14 cellular contexts compared by ENCODE assay signal in the genomic region with DNA sequence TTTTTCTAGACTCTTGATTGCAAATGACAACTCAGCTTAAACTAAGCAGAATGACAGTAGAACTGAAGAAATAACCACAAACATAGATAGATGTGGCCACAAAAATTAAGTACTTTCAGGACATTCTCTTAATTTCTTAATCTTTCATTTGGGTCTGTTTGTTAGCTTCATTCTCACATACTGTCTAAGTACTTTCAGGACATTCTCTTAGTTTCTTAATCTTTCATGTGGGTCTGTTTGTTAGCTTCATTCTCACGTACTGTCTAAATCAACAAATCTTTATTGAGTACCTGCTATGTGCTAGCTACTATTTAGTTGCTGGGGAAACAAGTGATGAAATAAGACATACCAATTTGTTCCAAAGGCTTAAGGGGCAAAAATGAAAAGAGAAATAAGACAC. TPM values are rescaled to one million over a fixed set of nuclear protein-coding genes. Genes with fewer than 3 reads are reported as not detected.
DNase-seq lines count a peak whose midpoint lies in the region; ATAC-seq, FAIRE-seq and TF ChIP-seq lines count a peak whose summit lies in the region.
"Had no signal": no experiment of that assay in that cellular context is flagged by ENCODE, and none has a peak within 500 bp of the region (broad histone marks: within the 10 kb centered on the region; RNA-seq: fewer than 3 reads in every experiment).

No MANE protein-coding gene starts in this region.

- 86% methylated on average over 1 of the region's 1 CpG for WGBS in HepG2 (ENCODE audit: low lambda C conversion rate)
- WGBS in right lobe of liver (ENCODE audit: insufficient coverage, low coverage, low lambda C conversion rate, missing lambda C conversion rate): 76% methylated on average over 1 of the region's 1 CpG

- no peak overlapping the region for H3K27ac ChIP-seq in HepG2 (ENCODE audit: extremely low read length, insufficient read depth, low read length)
- H3K27ac ChIP-seq in right lobe of liver: no peak overlapping the region
- H3K27ac ChIP-seq in KMS-11: peak overlapping the region; percentile 5; the same call in 1 of the 2 replicates

- peak overlapping the region; percentile 72 to 86 for H3K4me3 Mint-ChIP-seq in stimulated activated naive CD8-positive, alpha-beta T cell treated with anti-CD3 and anti-CD28 coated beads, Interleukin-15, amount 100 ng/mL, for 72 hours
- H3K4me3 Mint-ChIP-seq: nephron had no signal

- FAIRE-seq in HepG2 (lab: Jason Lieb, UNC): no peak

- H3K27ac Mint-ChIP-seq in stimulated activated naive CD8-positive, alpha-beta T cell treated with anti-CD3 and anti-CD28 coated beads, Interleukin-15, amount 100 ng/mL, for 72 hours: peak overlapping the region; percentile 97
- H3K27ac Mint-ChIP-seq: nephron had no signal

- intact Hi-C loops in HepG2 (cut with micrococcal nuclease; ENCODE audit: unreplicated experiment): no loop called here
- intact Hi-C loops in right lobe of liver (cut with DNase I): no loop called here

- H3K36me3 ChIP-seq in HepG2 (replicated peaks in 1 of 2; ENCODE audit: control insufficient read depth in 1 of 2, insufficient read depth in 2 of 2, low read length in 2 of 2) (no peaks in the 10 kb centered on the region), right lobe of liver (no peaks in the 10 kb centered on the region), KMS-11 (ENCODE audit: insufficient read depth) (no peaks in the 10 kb centered on the region), adipocyte (ENCODE audit: control insufficient read depth, insufficient read depth, low read length, severe bottlenecking) (no peaks in the 10 kb centered on the region)

- TF ChIP-seq POLR2A in HepG2 (IDR thresholded peaks at IDR 0.05; ENCODE audit: insufficient read depth in 1 of 2, low read depth in 2 of 2, low read length in 2 of 2): no peak
- TF ChIP-seq POLR2A in right lobe of liver (IDR thresholded peaks at IDR 0.05): no peak

- CTCF ChIA-PET in HepG2 (lab: Yijun Ruan, JAX; ENCODE audit: low intra/inter-chr PET ratio, low total read pairs): no interaction called here

- POLR2A ChIA-PET in HepG2 (lab: Yijun Ruan, JAX): no interaction called here

- no peak for TF ChIP-seq CTCF in HepG2 (CRISPR knock-in tag; IDR thresholded peaks at IDR 0.05)
- TF ChIP-seq CTCF in right lobe of liver (IDR thresholded peaks at IDR 0.05): no peak
- TF ChIP-seq CTCF in KMS-11 (conservative IDR thresholded peaks at IDR 0.05; ENCODE audit: low read depth, low read length): no peak

- H3K4me2 ChIP-seq in HepG2 (ENCODE audit: low read depth, low read length) (no peak overlapping the region), KMS-11 (peak overlapping the region; percentile 49)

- in situ Hi-C loops in HepG2 (cut with HindIII; ENCODE audit: extremely low pct_ligation_motif_present, low pct_unique_long_range_greater_than_20kb): no loop called here

- DNase-seq in HepG2 (ENCODE audit: low spot score): no peak
- DNase-seq in right lobe of liver: no peak
- DNase-seq in adipocyte (ENCODE audit: low read depth): no peak
- DNase-seq in stimulated activated naive CD8-positive, alpha-beta T cell treated with anti-CD3 and anti-CD28 coated beads, Interleukin-15, amount 100 ng/mL, for 72 hours: no peak
- DNase-seq in NCI-H1436 (lab: John Stamatoyannopoulos, UW): no peak
- no peak for DNase-seq in 8988T
- DNase-seq: activated CD8-positive, alpha-beta memory T cell treated with anti-CD3 and anti-CD28 coated beads for 24 hours; aorta; left ventricle myocardium superior; NCI-H2081 treated with DMSO at 0.1 percent for 48 hours; stimulated activated CD4-positive, alpha-beta T cell treated with anti-CD3 and anti-CD28 coated beads, Interleukin-1b, Interleukin-23, amount 100 ng/mL, for 48 hours had no signal

- no peak overlapping the region for H3K4me3 ChIP-seq in HepG2 (replicated peaks in 1 of 3; ENCODE audit: insufficient read depth in 1 of 3, low read depth in 2 of 3, low read length in 3 of 3)
- no peak overlapping the region for H3K4me3 ChIP-seq in right lobe of liver
- no peak overlapping the region for H3K4me3 ChIP-seq in KMS-11 (IDR thresholded peaks at IDR 0.05; ENCODE audit: insufficient read depth, low read depth, low read length)
- H3K4me3 ChIP-seq in adipocyte (ENCODE audit: low read length): peak overlapping the region; percentile 68

- H3K9me3 ChIP-seq in HepG2 (ENCODE audit: low read length) (no peaks in the 10 kb centered on the region), right lobe of liver (no peaks in the 10 kb centered on the region), adipocyte (ENCODE audit: control insufficient read depth, low read length) (no peaks in the 10 kb centered on the region)

- H3K79me2 ChIP-seq in HepG2 (ENCODE audit: insufficient read depth, low read length) (peaks cover 68% of the 10 kb centered on the region), KMS-11 (ENCODE audit: insufficient read depth, low read depth) (no peaks in the 10 kb centered on the region)

- peaks cover 17% of the 10 kb centered on the region; the same call in 1 of the 2 replicates for H4K20me1 ChIP-seq in HepG2 (ENCODE audit: insufficient read depth, low read length)
- H4K20me1 ChIP-seq in KMS-11 (ENCODE audit: insufficient read depth): no peaks in the 10 kb centered on the region

- TF ChIP-seq EP300 in HepG2 (IDR thresholded peaks at IDR 0.05; ENCODE audit: low read depth in 2 of 2, low read length in 2 of 2) (no peak), HepG2 (CRISPR knock-in tag; IDR thresholded peaks at IDR 0.05; ENCODE audit: borderline replicate concordance) (no peak)

- no peak overlapping the region for H3K9ac ChIP-seq in HepG2 (ENCODE audit: insufficient read depth, low read depth, low read length)
- H3K9ac ChIP-seq in KMS-11: no peak overlapping the region
- H3K9ac ChIP-seq in adipocyte (ENCODE audit: low read length): peak overlapping the region; percentile 46

- H2AFZ ChIP-seq in HepG2 (ENCODE audit: low read length): no peak overlapping the region
- no peak overlapping the region for H2AFZ ChIP-seq in KMS-11 (ENCODE audit: low read depth)

- H3K27me3 ChIP-seq in HepG2 (ENCODE audit: control insufficient read depth in 1 of 2, insufficient read depth in 2 of 2, low read length in 2 of 2): no peaks in the 10 kb centered on the region
- H3K27me3 ChIP-seq in right lobe of liver: no peaks in the 10 kb centered on the region
- H3K27me3 ChIP-seq in KMS-11 (ENCODE audit: insufficient read depth, low read depth): no peaks in the 10 kb centered on the region; the same call in 1 of the 2 replicates
- no peaks in the 10 kb centered on the region for H3K27me3 ChIP-seq in adipocyte (replicated peaks; ENCODE audit: control insufficient read depth, insufficient read depth, low read length)

- peaks cover 16% of the 10 kb centered on the region for H3K4me1 ChIP-seq in HepG2 (ENCODE audit: insufficient read depth, low read length)
- H3K4me1 ChIP-seq in right lobe of liver: no peaks in the 10 kb centered on the region
- peaks cover 23% of the 10 kb centered on the region for H3K4me1 ChIP-seq in KMS-11 (ENCODE audit: low read depth, poor library complexity, severe bottlenecking)
- H3K4me1 ChIP-seq in adipocyte (ENCODE audit: control insufficient read depth, insufficient read depth, low read length): peaks cover 15% of the 10 kb centered on the region

- BruUV-seq in HepG2 (replicated peaks; lab: Mats Ljungman, UMichigan): no TSS peak

- ATAC-seq in HepG2 (no peak), right lobe of liver (no peak), HG03025 (IDR thresholded peaks at IDR 0.05; ENCODE audit: low FRiP score, unreplicated experiment) (no peak)
- peak; percentile 92 for ATAC-seq in stimulated activated naive CD8-positive, alpha-beta T cell treated with anti-CD3 and anti-CD28 coated beads, Interleukin-15, amount 100 ng/mL, for 72 hours
- ATAC-seq: left ventricle myocardium superior had no signal

- peaks cover 100% of the 10 kb centered on the region for H3K4me1 Mint-ChIP-seq in stimulated activated naive CD8-positive, alpha-beta T cell treated with anti-CD3 and anti-CD28 coated beads, Interleukin-15, amount 100 ng/mL, for 72 hours

- H3K27me3 Mint-ChIP-seq in stimulated activated naive CD8-positive, alpha-beta T cell treated with anti-CD3 and anti-CD28 coated beads, Interleukin-15, amount 100 ng/mL, for 72 hours: no peaks in the 10 kb centered on the region

- no peak for TF ChIP-seq RAD21 in HepG2 (CRISPR knock-in tag; IDR thresholded peaks at IDR 0.05)

- H3K9me3 Mint-ChIP-seq in stimulated activated naive CD8-positive, alpha-beta T cell treated with anti-CD3 and anti-CD28 coated beads, Interleukin-15, amount 100 ng/mL, for 72 hours: no peaks in the 10 kb centered on the region

TF ChIP-seq in HepG2, 621 proteins besides CTCF, POLR2A, EP300 and RAD21 (continues in another document):
- no peak for TF ChIP-seq ZNF878 (CRISPR knock-in tag; IDR thresholded peaks at IDR 0.05)

RNA-seq across cellular contexts. Expression of a gene that starts 35.1 kb away (rescaled TPM):
- 11.0 and 16.6 TPM in 2 replicates for total RNA-seq in HepG2 (2016; rRNA removed; fragmentation: Illumina TruSeq; extraction: Trizol)
- 1.6 and 2.4 TPM in 2 replicates for total RNA-seq in HepG2 (2016; cell fraction: cytosol; rRNA removed; fragmentation: Illumina TruSeq; extraction: Trizol; ENCODE audit: low read depth)
- 10.2 and 16.4 TPM in 2 replicates for total RNA-seq in HepG2 (2016; cell fraction: insoluble cytoplasmic fraction; rRNA removed; fragmentation: Illumina TruSeq; extraction: Trizol)
- total RNA-seq in HepG2 (2016; cell fraction: membrane; rRNA removed; fragmentation: Illumina TruSeq; extraction: Trizol): 6.3 and 7.3 TPM in 2 replicates
- 11.0 and 12.8 TPM in 2 replicates for total RNA-seq in HepG2 (2016; cell fraction: nucleus; rRNA removed; fragmentation: Illumina TruSeq; extraction: Trizol)
- 5.4 and 5.8 TPM in 2 replicates for polyA plus RNA-seq in HepG2 (2011; rRNA removed)
- 2.6 and 3.3 TPM in 2 replicates for polyA plus RNA-seq in HepG2 (2011; cell fraction: cytosol; rRNA removed)
- 4.4 and 5.0 TPM in 2 replicates for polyA plus RNA-seq in HepG2 (2011; cell fraction: nucleus; rRNA removed)
- 8.6 and 14.4 TPM in 2 replicates for polyA plus RNA-seq in HepG2 (2012)
- polyA plus RNA-seq in HepG2 (2016; cell fraction: cytosol; fragmentation: Illumina TruSeq; extraction: Trizol; ENCODE audit: low read depth): 0.62 and 0.73 TPM in 2 replicates
- 15.0 and 16.0 TPM in 2 replicates for polyA plus RNA-seq in HepG2 (2016; cell fraction: insoluble cytoplasmic fraction; fragmentation: Illumina TruSeq; extraction: Trizol; ENCODE audit: low read depth)
- polyA plus RNA-seq in HepG2 (2016; cell fraction: membrane; fragmentation: Illumina TruSeq; extraction: Trizol; ENCODE audit: low read depth): 2.6 and 2.9 TPM in 2 replicates
- polyA plus RNA-seq in HepG2 (2016; cell fraction: nucleus; fragmentation: Illumina TruSeq; extraction: Trizol; ENCODE audit: insufficient read depth, low read depth): 8.1 and 8.7 TPM in 2 replicates
- 3.3 and 12.1 TPM in 2 replicates for polyA minus RNA-seq in HepG2 (2011; rRNA and poly(A)+ RNA removed; ENCODE audit: low replicate concordance)
- polyA minus RNA-seq in HepG2 (2011; cell fraction: cytosol; rRNA and poly(A)+ RNA removed): 11.2 and 13.2 TPM in 2 replicates
- 19.1 and 19.7 TPM in 2 replicates for polyA minus RNA-seq in HepG2 (2011; cell fraction: nucleus; rRNA and poly(A)+ RNA removed)
- 1 to 10 TPM; 1.8 to 2.8 (median 2.3) TPM for total RNA-seq in right lobe of liver
